13 cellular contexts compared by ENCODE assay signal in the genomic region with DNA sequence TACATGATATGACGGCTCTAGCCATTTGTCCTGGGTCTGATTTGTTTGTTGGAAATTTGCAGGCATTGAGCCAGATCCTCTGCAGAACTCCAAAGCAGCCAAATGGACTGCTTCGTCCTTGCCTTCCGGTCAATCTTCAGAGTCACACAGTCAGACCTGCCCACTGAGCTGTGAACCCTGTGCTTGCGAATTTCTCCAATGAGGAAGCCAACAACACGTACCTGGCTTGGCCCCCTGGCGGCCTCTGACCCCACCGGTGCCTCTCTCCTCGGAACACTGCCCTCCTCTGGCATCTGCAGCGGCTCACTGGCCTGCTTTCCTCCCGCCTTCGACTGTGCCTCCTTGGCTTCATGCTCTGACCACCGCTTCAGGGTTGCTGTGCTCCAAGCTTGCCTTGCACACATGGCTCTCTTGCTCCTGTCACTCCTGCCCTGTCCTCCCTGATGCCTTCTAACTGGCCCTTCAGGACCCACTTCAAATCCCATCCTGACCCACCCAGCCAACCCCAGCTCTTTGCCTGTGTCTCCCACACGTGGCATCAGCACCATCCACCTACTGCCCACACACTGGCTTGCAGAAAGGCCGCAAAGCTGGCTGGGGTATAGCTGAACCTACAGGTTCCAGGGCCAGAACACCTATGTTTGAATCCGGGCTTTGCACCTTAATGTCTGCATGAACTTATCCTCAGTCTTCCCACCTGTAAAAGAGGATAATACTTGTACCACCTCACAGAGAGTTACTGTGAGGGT.
A peak's percentile ranks its signal among the peaks of the same experiment; 100 is the strongest.
DNase-seq lines count a peak whose midpoint lies in the region; ATAC-seq and TF ChIP-seq lines count a peak whose summit lies in the region.
"Had no signal": no experiment of that assay in that cellular context is flagged by ENCODE, and none has a peak within 500 bp of the region (broad histone marks: within the 10 kb centered on the region; RNA-seq: fewer than 3 reads in every experiment).

No MANE protein-coding gene starts in this region.

- no peaks in the 10 kb centered on the region for H3K9me3 Mint-ChIP-seq in activated CD4-positive, alpha-beta T cell treated with anti-CD3 and anti-CD28 coated beads for 36 hours (ENCODE audit: low read depth)

- no peak for TF ChIP-seq POLR2A in uterus (IDR thresholded peaks at IDR 0.05)

- H3K4me3 ChIP-seq in choroid plexus epithelial cell (ENCODE audit: low read depth, low read length) = no peak overlapping the region
- no peak overlapping the region for H3K4me3 ChIP-seq in iPS DF 6.9 (ENCODE audit: low read length)
- no peak overlapping the region for H3K4me3 ChIP-seq in uterus
- H3K4me3 ChIP-seq: left lung had no signal

- ATAC-seq in activated CD4-positive, alpha-beta T cell treated with anti-CD3 and anti-CD28 coated beads for 36 hours = no peak
- ATAC-seq in GM18517 (IDR thresholded peaks at IDR 0.05; ENCODE audit: unreplicated experiment) = no peak
- ATAC-seq: left lung had no signal

- peak overlapping the region; percentile 44 for H3K27ac Mint-ChIP-seq in activated CD4-positive, alpha-beta T cell treated with anti-CD3 and anti-CD28 coated beads for 36 hours

- no peaks in the 10 kb centered on the region for H3K27me3 ChIP-seq in iPS DF 6.9 (ENCODE audit: control insufficient read depth, insufficient read depth, low read length)
- H3K27me3 ChIP-seq in uterus = no peaks in the 10 kb centered on the region
- H3K27me3 ChIP-seq: left lung had no signal

- DNase-seq in activated CD4-positive, alpha-beta T cell treated with anti-CD3 and anti-CD28 coated beads for 36 hours = no peak
- DNase-seq in activated CD4-positive, alpha-beta T cell treated with anti-CD3 and anti-CD28 coated beads for 4 hours = no peak
- DNase-seq in choroid plexus epithelial cell (ENCODE audit: low read depth) (no peak), iPS DF 6.9 (ENCODE audit: low read depth, low spot score) (peak; percentile 61), uterus (peak in 1 of 2 donors; percentile 51), SHP77 (lab: John Stamatoyannopoulos, UW) (no peak), Kasumi-1 (lab: John Stamatoyannopoulos, UW) (no peak)
- DNase-seq: amniotic stem cell, left lung, NCI-H1092 treated with DMSO at 0.1 percent for 48 hours, OCI-M1, small intestine had no signal

- no peak overlapping the region for H3K27ac ChIP-seq in iPS DF 6.9 (ENCODE audit: low read length)
- peak overlapping the region; percentile 10 to 35 for H3K27ac ChIP-seq in uterus
- H3K27ac ChIP-seq: left lung had no signal

- no CpG with 5 or more reads among the region's 15 CpGs for WGBS in iPS DF 6.9 (ENCODE audit: insufficient coverage, insufficient read length)

- peaks cover 60% of the 10 kb centered on the region for H3K4me1 Mint-ChIP-seq in activated CD4-positive, alpha-beta T cell treated with anti-CD3 and anti-CD28 coated beads for 36 hours

- H3K36me3 ChIP-seq in iPS DF 6.9 (ENCODE audit: control insufficient read depth, insufficient read depth, low read length) (no peaks in the 10 kb centered on the region), uterus (no peaks in the 10 kb centered on the region)
- H3K36me3 ChIP-seq: left lung had no signal

- H3K4me1 ChIP-seq in iPS DF 6.9 (ENCODE audit: control insufficient read depth, insufficient read depth, low read length) (peaks cover 2% of the 10 kb centered on the region), uterus (peaks cover 8% of the 10 kb centered on the region in 2 donors)

- peak; percentile 5 for TF ChIP-seq CTCF in choroid plexus epithelial cell (conservative IDR thresholded peaks at IDR 0.05; ENCODE audit: low read depth, low read length)
- TF ChIP-seq CTCF in uterus (IDR thresholded peaks at IDR 0.05) = no peak

- intact Hi-C loops in activated CD4-positive, alpha-beta T cell treated with anti-CD3 and anti-CD28 coated beads for 36 hours (cut with DNase I, micrococcal nuclease) = no loop called here
- intact Hi-C loops in uterus (cut with DNase I; ENCODE audit: low total_unique reads) = no loop called here

- peaks cover 5% of the 10 kb centered on the region for H3K27me3 Mint-ChIP-seq in activated CD4-positive, alpha-beta T cell treated with anti-CD3 and anti-CD28 coated beads for 36 hours

- CTCF ChIA-PET in activated CD4-positive, alpha-beta T cell treated with anti-CD3 and anti-CD28 coated beads for 36 hours (lab: Charles Lee) = no interaction called here

- no peak overlapping the region for H3K4me3 Mint-ChIP-seq in activated CD4-positive, alpha-beta T cell treated with anti-CD3 and anti-CD28 coated beads for 36 hours

- no peaks in the 10 kb centered on the region for H3K36me3 Mint-ChIP-seq in activated CD4-positive, alpha-beta T cell treated with anti-CD3 and anti-CD28 coated beads for 36 hours (ENCODE audit: low read depth)

- POLR2A ChIA-PET in activated CD4-positive, alpha-beta T cell treated with anti-CD3 and anti-CD28 coated beads for 36 hours (lab: Charles Lee) = no interaction called here

- H3K9me3 ChIP-seq in iPS DF 6.9 (ENCODE audit: control insufficient read depth, insufficient read depth, low read length) (no peaks in the 10 kb centered on the region), uterus (no peaks in the 10 kb centered on the region)
- H3K9me3 ChIP-seq: left lung had no signal
